In the genomic region with DNA sequence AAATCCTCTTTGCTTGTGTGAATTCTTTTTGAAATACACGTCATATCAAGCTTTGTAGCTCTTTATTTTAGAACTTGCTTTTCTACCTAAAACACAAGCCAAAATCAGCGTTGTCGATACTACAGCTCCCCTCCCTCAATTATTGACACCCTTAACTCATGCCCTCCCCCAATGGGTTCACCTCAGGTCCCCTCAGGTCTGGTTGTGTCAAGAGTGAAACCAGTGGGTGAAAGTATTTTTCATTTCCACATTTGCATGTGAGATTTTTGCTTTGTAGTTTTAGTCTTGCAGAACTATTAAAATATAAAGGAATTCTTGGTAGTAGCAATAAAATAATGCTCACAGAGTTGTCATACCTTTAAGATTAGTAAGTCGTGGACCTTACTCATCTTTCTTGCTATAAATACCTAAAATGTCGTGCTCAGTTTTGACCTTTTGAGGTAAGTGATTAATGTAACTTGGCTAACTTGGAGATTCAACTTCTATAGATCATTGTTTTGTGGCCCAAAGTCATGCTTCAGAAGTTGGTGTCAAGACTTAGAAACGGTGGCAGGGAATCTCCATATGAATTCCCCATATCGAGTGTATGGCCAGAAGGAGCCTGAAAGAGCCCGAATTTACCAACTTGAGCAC, we compare ENCODE assay signal across 1 cellular context.
TF ChIP-seq lines count a peak whose summit lies in the region.

No MANE protein-coding gene starts in this region.

TF ChIP-seq in H1, 55 proteins besides CTCF, POLR2A, EP300 and RAD21 (continued from another document):
- TF ChIP-seq, protein P1, sequence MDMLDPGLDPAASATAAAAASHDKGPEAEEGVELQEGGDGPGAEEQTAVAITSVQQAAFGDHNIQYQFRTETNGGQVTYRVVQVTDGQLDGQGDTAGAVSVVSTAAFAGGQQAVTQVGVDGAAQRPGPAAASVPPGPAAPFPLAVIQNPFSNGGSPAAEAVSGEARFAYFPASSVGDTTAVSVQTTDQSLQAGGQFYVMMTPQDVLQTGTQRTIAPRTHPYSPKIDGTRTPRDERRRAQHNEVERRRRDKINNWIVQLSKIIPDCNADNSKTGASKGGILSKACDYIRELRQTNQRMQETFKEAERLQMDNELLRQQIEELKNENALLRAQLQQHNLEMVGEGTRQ (IDR thresholded peaks at IDR 0.05; ENCODE audit: low read length), result no peak
- no peak for TF ChIP-seq SRF (IDR thresholded peaks at IDR 0.05; ENCODE audit: low read depth, low read length)
- TF ChIP-seq BRCA1 (IDR thresholded peaks at IDR 0.05; ENCODE audit: low read depth, low read length), result no peak
- TF ChIP-seq, protein P2, sequence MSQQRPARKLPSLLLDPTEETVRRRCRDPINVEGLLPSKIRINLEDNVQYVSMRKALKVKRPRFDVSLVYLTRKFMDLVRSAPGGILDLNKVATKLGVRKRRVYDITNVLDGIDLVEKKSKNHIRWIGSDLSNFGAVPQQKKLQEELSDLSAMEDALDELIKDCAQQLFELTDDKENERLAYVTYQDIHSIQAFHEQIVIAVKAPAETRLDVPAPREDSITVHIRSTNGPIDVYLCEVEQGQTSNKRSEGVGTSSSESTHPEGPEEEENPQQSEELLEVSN (IDR thresholded peaks at IDR 0.05), result no peak
- TF ChIP-seq BACH1 (IDR thresholded peaks at IDR 0.05; ENCODE audit: low read length), result no peak
- TF ChIP-seq RNF2 (IDR thresholded peaks at IDR 0.05; ENCODE audit: borderline replicate concordance, low read depth, low read length, missing control alignments, poor library complexity, severe bottlenecking), result no peak
- TF ChIP-seq GABPA (IDR thresholded peaks at IDR 0.05; ENCODE audit: borderline replicate concordance, insufficient read depth, low read length), result no peak
- TF ChIP-seq JUND (IDR thresholded peaks at IDR 0.05; ENCODE audit: low read length), result no peak
- TF ChIP-seq CTBP2 (IDR thresholded peaks at IDR 0.05; ENCODE audit: borderline replicate concordance, insufficient read depth, insufficient read length, low read length), result no peak
- no peak for TF ChIP-seq RBBP5 (IDR thresholded peaks at IDR 0.05; ENCODE audit: borderline replicate concordance, low read depth, low read length)
- no peak for TF ChIP-seq JUN (IDR thresholded peaks at IDR 0.05; ENCODE audit: low read depth, low read length)
- no peak for TF ChIP-seq POLR2AphosphoS5 (IDR thresholded peaks at IDR 0.05; ENCODE audit: low read depth, low read length)
- TF ChIP-seq TAF1 (IDR thresholded peaks at IDR 0.05; ENCODE audit: low read depth, low read length), result no peak
